ENCODE assay signal across 1 cellular context in genomic region chr6:124480021-124480430, GRCh38.
TF ChIP-seq lines count a peak whose summit lies in the region.

No MANE protein-coding gene starts in this region.

TF ChIP-seq in HEK293, 187 proteins besides CTCF, POLR2A, EP300 and RAD21 (continued from another document and continues in another):
- TF ChIP-seq ZBTB11 (tag by site-specific recombination; conservative IDR thresholded peaks at IDR 0.05; ENCODE audit: low read depth) = no peak
- no peak for TF ChIP-seq ZNF239 (tag by site-specific recombination; IDR thresholded peaks at IDR 0.05)
- peak; percentile 90 for TF ChIP-seq KLF10 (tag by site-specific recombination; IDR thresholded peaks at IDR 0.05)
- TF ChIP-seq ZNF561 (tag by site-specific recombination; IDR thresholded peaks at IDR 0.05; ENCODE audit: borderline replicate concordance) = 0 out of 2 replicates have a peak, but pooled peaks have one; percentile 25
- no peak for TF ChIP-seq ZFHX2 (tag by site-specific recombination; conservative IDR thresholded peaks at IDR 0.05)
- no peak for TF ChIP-seq YY2 (tag by site-specific recombination; IDR thresholded peaks at IDR 0.05)
- no peak for TF ChIP-seq ZNF138 (tag by site-specific recombination; IDR thresholded peaks at IDR 0.05; ENCODE audit: borderline replicate concordance)
- TF ChIP-seq BCL11B (tag by site-specific recombination; IDR thresholded peaks at IDR 0.05; ENCODE audit: low read depth) = no peak; the same call in 1 of the 2 replicates
- no peak for TF ChIP-seq GLI4 (tag by site-specific recombination; IDR thresholded peaks at IDR 0.05)
- TF ChIP-seq KLF7 (tag by site-specific recombination; IDR thresholded peaks at IDR 0.05; ENCODE audit: borderline replicate concordance) = no peak
- peak; percentile 97 for TF ChIP-seq ZNF362 (tag by site-specific recombination; IDR thresholded peaks at IDR 0.05)
- TF ChIP-seq ZNF391 (tag by site-specific recombination; IDR thresholded peaks at IDR 0.05; ENCODE audit: borderline replicate concordance, low read depth) = no peak
- TF ChIP-seq GLIS2 (tag by site-specific recombination; IDR thresholded peaks at IDR 0.05) = no peak
- TF ChIP-seq ZNF16 (tag by site-specific recombination; IDR thresholded peaks at IDR 0.05; ENCODE audit: low read depth) = no peak
- TF ChIP-seq ZNF133 (tag by site-specific recombination; IDR thresholded peaks at IDR 0.05) = no peak
- TF ChIP-seq ZNF280C (tag by site-specific recombination; IDR thresholded peaks at IDR 0.05) = no peak
- TF ChIP-seq ZNF776 (tag by site-specific recombination; IDR thresholded peaks at IDR 0.05; ENCODE audit: borderline replicate concordance) = no peak
- TF ChIP-seq BCL6B (tag by site-specific recombination; IDR thresholded peaks at IDR 0.05) = peak; percentile 73
- TF ChIP-seq ZNF157 (tag by site-specific recombination; IDR thresholded peaks at IDR 0.05) = no peak
- TF ChIP-seq HOXD13 (CRISPR knock-in tag; IDR thresholded peaks at IDR 0.05; ENCODE audit: borderline replicate concordance) = peak; percentile 59; the same call in 1 of the 2 replicates
- TF ChIP-seq OSR2 (tag by site-specific recombination; IDR thresholded peaks at IDR 0.05) = peak; percentile 65; the same call in 1 of the 2 replicates
- TF ChIP-seq ZNF350 (tag by site-specific recombination; IDR thresholded peaks at IDR 0.05) = peak; percentile 63; the same call in 1 of the 2 replicates
- no peak for TF ChIP-seq ZNF169 (tag by site-specific recombination; IDR thresholded peaks at IDR 0.05)
- 0 out of 2 replicates have a peak, but pooled peaks have one; percentile 51 for TF ChIP-seq GFI1B (tag by site-specific recombination; IDR thresholded peaks at IDR 0.05)
- TF ChIP-seq ZSCAN16 (tag by site-specific recombination; IDR thresholded peaks at IDR 0.05) = no peak
- TF ChIP-seq ZNF426 (tag by site-specific recombination; IDR thresholded peaks at IDR 0.05) = no peak
- no peak for TF ChIP-seq ZNF768 (tag by site-specific recombination; IDR thresholded peaks at IDR 0.05)
- TF ChIP-seq ZNF2 (tag by site-specific recombination; IDR thresholded peaks at IDR 0.05) = peak; percentile 98
- no peak for TF ChIP-seq ZNF747 (tag by site-specific recombination; IDR thresholded peaks at IDR 0.05)
- no peak for TF ChIP-seq ZNF514 (tag by site-specific recombination; IDR thresholded peaks at IDR 0.05)
- peak; percentile 86 for TF ChIP-seq INSM2 (tag by site-specific recombination; IDR thresholded peaks at IDR 0.05)
- no peak for TF ChIP-seq ZBTB49 (tag by site-specific recombination; IDR thresholded peaks at IDR 0.05; ENCODE audit: low read depth)
- no peak for TF ChIP-seq ZNF114 (tag by site-specific recombination; IDR thresholded peaks at IDR 0.05)
- no peak for TF ChIP-seq ZNF544 (tag by site-specific recombination; IDR thresholded peaks at IDR 0.05)
- TF ChIP-seq ZNF549 (tag by site-specific recombination; IDR thresholded peaks at IDR 0.05) = no peak
- no peak for TF ChIP-seq SCRT1 (tag by site-specific recombination; IDR thresholded peaks at IDR 0.05; ENCODE audit: borderline replicate concordance)
- no peak for TF ChIP-seq ZFP41 (tag by site-specific recombination; IDR thresholded peaks at IDR 0.05; ENCODE audit: borderline replicate concordance)
- TF ChIP-seq ZNF140 (tag by site-specific recombination; IDR thresholded peaks at IDR 0.05) = no peak
- peak; percentile 44; the same call in 1 of the 2 replicates for TF ChIP-seq ZFP37 (tag by site-specific recombination; IDR thresholded peaks at IDR 0.05)
- TF ChIP-seq ZNF501 (tag by site-specific recombination; IDR thresholded peaks at IDR 0.05) = peak; percentile 60; the same call in 1 of the 2 replicates
- TF ChIP-seq ZNF626 (tag by site-specific recombination; IDR thresholded peaks at IDR 0.05) = no peak
- TF ChIP-seq ZNF555 (tag by site-specific recombination; conservative IDR thresholded peaks at IDR 0.05) = no peak
- no peak for TF ChIP-seq KLF16 (tag by site-specific recombination; IDR thresholded peaks at IDR 0.05)
- TF ChIP-seq ZSCAN4 (tag by site-specific recombination; IDR thresholded peaks at IDR 0.05) = no peak
- TF ChIP-seq SP7 (tag by site-specific recombination; IDR thresholded peaks at IDR 0.05) = peak; percentile 67
- TF ChIP-seq ZNF175 (tag by site-specific recombination; IDR thresholded peaks at IDR 0.05) = no peak
- no peak for TF ChIP-seq ZNF560 (tag by site-specific recombination; IDR thresholded peaks at IDR 0.05; ENCODE audit: borderline replicate concordance)
- TF ChIP-seq ZNF664 (tag by site-specific recombination; IDR thresholded peaks at IDR 0.05) = peak; percentile 80
- TF ChIP-seq ZNF701 (tag by site-specific recombination; IDR thresholded peaks at IDR 0.05) = no peak
- 0 out of 2 replicates have a peak, but pooled peaks have one; percentile 35 for TF ChIP-seq TRIM28 (IDR thresholded peaks at IDR 0.05; ENCODE audit: borderline replicate concordance, low read length)
- no peak; the same call in 1 of the 2 replicates for TF ChIP-seq ZNF398 (tag by site-specific recombination; IDR thresholded peaks at IDR 0.05)
- no peak for TF ChIP-seq ZNF223 (tag by site-specific recombination; IDR thresholded peaks at IDR 0.05)
- TF ChIP-seq ZNF416 (tag by site-specific recombination; IDR thresholded peaks at IDR 0.05) = no peak
- TF ChIP-seq ZFP69B (tag by site-specific recombination; IDR thresholded peaks at IDR 0.05) = no peak
